30 cellular contexts compared by ENCODE assay signal in genomic region chr10:130926442-130926841, GRCh38.
"Had no signal": no experiment of that assay in that cellular context is flagged by ENCODE, and none has a peak within 500 bp of the region (broad histone marks: within the 10 kb centered on the region; RNA-seq: fewer than 3 reads in every experiment).

No MANE protein-coding gene starts in this region.

- H3K27ac Mint-ChIP-seq: immature natural killer cell; naive thymus-derived CD8-positive, alpha-beta T cell; nephron; stimulated activated naive B cell treated with anti-CD40 and anti-IgM and Interleukin-4, amounts not matched to agents 10 μg/mL and 1 μg/mL and 100 μg/mL, for 72 hours had no signal

- H3K4me3 Mint-ChIP-seq: immature natural killer cell; naive thymus-derived CD8-positive, alpha-beta T cell; nephron; neural crest cell; stimulated activated naive B cell treated with anti-CD40 and anti-IgM and Interleukin-4, amounts not matched to agents 10 μg/mL and 1 μg/mL and 100 μg/mL, for 72 hours had no signal

- H3K36me3 ChIP-seq: left lung, lower lobe of right lung, prostate gland, stomach, tibial artery, upper lobe of right lung, uterus had no signal

- H3K4me1 ChIP-seq: left lung, lower lobe of right lung, prostate gland, stomach, testis, tibial artery, upper lobe of right lung, uterus had no signal

- DNase-seq: hypothalamus; immature natural killer cell; kidney; left colon; left lung; lower lobe of right lung; mammary epithelial cell; mesenchymal stem cell; naive thymus-derived CD8-positive, alpha-beta T cell; nucleus accumbens; retina; right cardiac atrium; stimulated activated CD4-positive, alpha-beta T cell treated with anti-CD3 and anti-CD28 coated beads, Interleukin-12 subunit alpha, Interleukin-12 subunit beta, amount 100 ng/mL, for 4 hours; stimulated activated CD4-positive, alpha-beta T cell treated with anti-CD3 and anti-CD28 coated beads, Interleukin-15, amount 100 ng/mL, for 24 hours; stimulated activated CD4-positive, alpha-beta T cell treated with anti-CD3 and anti-CD28 coated beads, Interleukin-2, amount 100 ng/mL, for 24 hours; stimulated activated CD4-positive, alpha-beta T cell treated with anti-CD3 and anti-CD28 coated beads, Interleukin-4, amount 100 ng/mL, for 1 hour; stimulated activated naive B cell treated with anti-CD40 and anti-IgM and Interleukin-4, amounts not matched to agents 10 μg/mL and 1 μg/mL and 100 μg/mL, for 72 hours; stimulated activated naive CD8-positive, alpha-beta T cell treated with anti-CD3 and anti-CD28 coated beads, Interleukin-15, Interleukin-2, amounts not matched to agents 100 U/mL and 50 U/mL, for 24 hours; stomach; testis; tibial artery; trophoblast cell; upper lobe of right lung; uterus had no signal

- H3K9me3 ChIP-seq: left lung, lower lobe of right lung, prostate gland, testis, tibial artery, upper lobe of right lung, uterus had no signal

- H3K27me3 ChIP-seq: testis, tibial artery, upper lobe of right lung, uterus had no signal

- H3K27me3 Mint-ChIP-seq: stimulated activated naive B cell treated with anti-CD40 and anti-IgM and Interleukin-4, amounts not matched to agents 10 μg/mL and 1 μg/mL and 100 μg/mL, for 72 hours had no signal

- H3K4me3 ChIP-seq: left lung, lower lobe of right lung, prostate gland, skin epidermis, stomach, testis, tibial artery, upper lobe of right lung, uterus had no signal

- FAIRE-seq: islet of Langerhans, kidney had no signal

- H3K36me3 Mint-ChIP-seq: immature natural killer cell; naive thymus-derived CD8-positive, alpha-beta T cell; stimulated activated naive B cell treated with anti-CD40 and anti-IgM and Interleukin-4, amounts not matched to agents 10 μg/mL and 1 μg/mL and 100 μg/mL, for 72 hours had no signal

- H3K27ac ChIP-seq: left lung, lower lobe of right lung, prostate gland, skin epidermis, stomach, testis, tibial artery, upper lobe of right lung, uterus had no signal

- ATAC-seq: left colon; left lung; lower lobe of right lung; naive thymus-derived CD8-positive, alpha-beta T cell; right cardiac atrium; sciatic nerve; stimulated activated naive CD8-positive, alpha-beta T cell treated with anti-CD3 and anti-CD28 coated beads, Interleukin-15, Interleukin-2, amounts not matched to agents 100 U/mL and 50 U/mL, for 24 hours; upper lobe of right lung had no signal

- H3K9me3 Mint-ChIP-seq: immature natural killer cell; naive thymus-derived CD8-positive, alpha-beta T cell; nephron; neural crest cell had no signal

- H3K4me1 Mint-ChIP-seq: immature natural killer cell; naive thymus-derived CD8-positive, alpha-beta T cell; nephron; neural crest cell; stimulated activated naive B cell treated with anti-CD40 and anti-IgM and Interleukin-4, amounts not matched to agents 10 μg/mL and 1 μg/mL and 100 μg/mL, for 72 hours had no signal
